ENCODE assay signal across 10 cellular contexts in genomic region chr3:70856414-70857162, GRCh38.
DNase-seq lines count a peak whose midpoint lies in the region; ATAC-seq lines count a peak whose summit lies in the region.
"Had no signal": no experiment of that assay in that cellular context is flagged by ENCODE, and none has a peak within 500 bp of the region (broad histone marks: within the 10 kb centered on the region; RNA-seq: fewer than 3 reads in every experiment).

No MANE protein-coding gene starts in this region.

- H3K4ac ChIP-seq in mesendoderm (ENCODE audit: low read depth, low read length): no peak overlapping the region

- peak overlapping the region; percentile 12 for H2BK15ac ChIP-seq in mesendoderm (replicated peaks; ENCODE audit: low read depth)

- ATAC-seq in GM18520 (IDR thresholded peaks at IDR 0.05; ENCODE audit: unreplicated experiment) (peak; percentile 59), HG02763 (IDR thresholded peaks at IDR 0.05; ENCODE audit: unreplicated experiment) (peak; percentile 43), HG03469 (IDR thresholded peaks at IDR 0.05; ENCODE audit: unreplicated experiment) (no peak), left colon (no peak)

- H2AK5ac ChIP-seq in mesendoderm (ENCODE audit: low read length): no peak overlapping the region

- no peak for DNase-seq in activated T-helper 1 cell treated with anti-CD3 and anti-CD28 coated beads, Interleukin-12 subunit alpha, Interleukin-12 subunit beta, Interleukin-2, Interleukin-4 antibody, amounts not matched to agents 30 ng/mL and 10 ng/mL and 1 ng/mL, durations not matched to agents 14 hours and 24 hours and 36 hours (ENCODE audit: low spot score)
- DNase-seq in mesendoderm (no peak), iPS-NIHi7 (ENCODE audit: extremely low spot score) (no peak), NCI-H1105 treated with DMSO at 0.1 percent for 48 hours (lab: John Stamatoyannopoulos, UW) (no peak), left colon (no peak)
- DNase-seq: RPMI8226 had no signal

- H3K56ac ChIP-seq in mesendoderm (ENCODE audit: low read length): no peak overlapping the region

- H4K8ac ChIP-seq in mesendoderm (ENCODE audit: low read depth, low read length): no peak overlapping the region

- H3K4me2 ChIP-seq in mesendoderm (ENCODE audit: low read length): no peak overlapping the region

- H3K18ac ChIP-seq in mesendoderm (ENCODE audit: low read length): no peak overlapping the region

- no peak overlapping the region for H4K5ac ChIP-seq in mesendoderm (ENCODE audit: low read length)

- H3K79me2 ChIP-seq in mesendoderm (ENCODE audit: control insufficient read depth, insufficient read depth, low read length): no peaks in the 10 kb centered on the region

- H3K9me3 Mint-ChIP-seq in activated T-helper 1 cell treated with anti-CD3 and anti-CD28 coated beads, Interleukin-12 subunit alpha, Interleukin-12 subunit beta, Interleukin-2, Interleukin-4 antibody, amounts not matched to agents 30 ng/mL and 10 ng/mL and 1 ng/mL, durations not matched to agents 14 hours and 24 hours and 36 hours: no peaks in the 10 kb centered on the region

- H3K27me3 ChIP-seq in mesendoderm (ENCODE audit: insufficient read depth, low read length, poor library complexity): no peaks in the 10 kb centered on the region

- no peak overlapping the region for H2BK120ac ChIP-seq in mesendoderm (ENCODE audit: low read depth, low read length)

- no peaks in the 10 kb centered on the region for H3K79me1 ChIP-seq in mesendoderm (ENCODE audit: low read length)

- peak overlapping the region; percentile 49 for H3K27ac Mint-ChIP-seq in activated T-helper 1 cell treated with anti-CD3 and anti-CD28 coated beads, Interleukin-12 subunit alpha, Interleukin-12 subunit beta, Interleukin-2, Interleukin-4 antibody, amounts not matched to agents 30 ng/mL and 10 ng/mL and 1 ng/mL, durations not matched to agents 14 hours and 24 hours and 36 hours
- H3K27ac Mint-ChIP-seq: nephron had no signal

- peaks cover 10% of the 10 kb centered on the region for H3K4me1 ChIP-seq in mesendoderm (ENCODE audit: control insufficient read depth, low read depth, low read length)

- H3K27me3 Mint-ChIP-seq in activated T-helper 1 cell treated with anti-CD3 and anti-CD28 coated beads, Interleukin-12 subunit alpha, Interleukin-12 subunit beta, Interleukin-2, Interleukin-4 antibody, amounts not matched to agents 30 ng/mL and 10 ng/mL and 1 ng/mL, durations not matched to agents 14 hours and 24 hours and 36 hours (ENCODE audit: insufficient read depth): peaks cover 6% of the 10 kb centered on the region

- no peak overlapping the region for H3K4me3 Mint-ChIP-seq in activated T-helper 1 cell treated with anti-CD3 and anti-CD28 coated beads, Interleukin-12 subunit alpha, Interleukin-12 subunit beta, Interleukin-2, Interleukin-4 antibody, amounts not matched to agents 30 ng/mL and 10 ng/mL and 1 ng/mL, durations not matched to agents 14 hours and 24 hours and 36 hours
- H3K4me3 Mint-ChIP-seq: nephron had no signal

- H3K4me1 Mint-ChIP-seq in activated T-helper 1 cell treated with anti-CD3 and anti-CD28 coated beads, Interleukin-12 subunit alpha, Interleukin-12 subunit beta, Interleukin-2, Interleukin-4 antibody, amounts not matched to agents 30 ng/mL and 10 ng/mL and 1 ng/mL, durations not matched to agents 14 hours and 24 hours and 36 hours (ENCODE audit: low read depth): peaks cover 22% of the 10 kb centered on the region

- H3K9ac ChIP-seq in mesendoderm (ENCODE audit: low read length): no peak overlapping the region

- H3K4me3 ChIP-seq in mesendoderm (ENCODE audit: low read length): no peak overlapping the region

- no peaks in the 10 kb centered on the region for H3K36me3 Mint-ChIP-seq in activated T-helper 1 cell treated with anti-CD3 and anti-CD28 coated beads, Interleukin-12 subunit alpha, Interleukin-12 subunit beta, Interleukin-2, Interleukin-4 antibody, amounts not matched to agents 30 ng/mL and 10 ng/mL and 1 ng/mL, durations not matched to agents 14 hours and 24 hours and 36 hours (ENCODE audit: low read depth)

- no CpG with 5 or more reads among the region's 7 CpGs for WGBS in mesendoderm (ENCODE audit: extremely low coverage, insufficient coverage, low lambda C conversion rate)

- H3K23ac ChIP-seq in mesendoderm (ENCODE audit: low read length): no peak overlapping the region

- H3K36me3 ChIP-seq in mesendoderm (ENCODE audit: control insufficient read depth, insufficient read depth, low read length): no peaks in the 10 kb centered on the region

- no peak overlapping the region for H2BK5ac ChIP-seq in mesendoderm (ENCODE audit: low read length)

- H3K27ac ChIP-seq in mesendoderm (ENCODE audit: low read depth, low read length): no peak overlapping the region

- intact Hi-C loops in activated T-helper 1 cell treated with anti-CD3 and anti-CD28 coated beads, Interleukin-12 subunit alpha, Interleukin-12 subunit beta, Interleukin-2, Interleukin-4 antibody, amounts not matched to agents 30 ng/mL and 10 ng/mL and 1 ng/mL, durations not matched to agents 14 hours and 24 hours and 36 hours (cut with micrococcal nuclease): loop anchor here (1.0 to 5.0 kb wide), 8 partner anchors 84 to 731 kb away; no protein-coding TSS in a partner anchor
- intact Hi-C loops in left colon (cut with DNase I, micrococcal nuclease): no loop called here

Comparison
In these comparisons a context has a peak if more than half of its experiments do, and no peak if none do; other contexts are left out.
1. ATAC-seq: peak in GM18520 (single experiment) and HG02763 (single experiment); none in HG03469 (single experiment) and left colon (single experiment).